19 cellular contexts compared by ENCODE assay signal in the genomic region with DNA sequence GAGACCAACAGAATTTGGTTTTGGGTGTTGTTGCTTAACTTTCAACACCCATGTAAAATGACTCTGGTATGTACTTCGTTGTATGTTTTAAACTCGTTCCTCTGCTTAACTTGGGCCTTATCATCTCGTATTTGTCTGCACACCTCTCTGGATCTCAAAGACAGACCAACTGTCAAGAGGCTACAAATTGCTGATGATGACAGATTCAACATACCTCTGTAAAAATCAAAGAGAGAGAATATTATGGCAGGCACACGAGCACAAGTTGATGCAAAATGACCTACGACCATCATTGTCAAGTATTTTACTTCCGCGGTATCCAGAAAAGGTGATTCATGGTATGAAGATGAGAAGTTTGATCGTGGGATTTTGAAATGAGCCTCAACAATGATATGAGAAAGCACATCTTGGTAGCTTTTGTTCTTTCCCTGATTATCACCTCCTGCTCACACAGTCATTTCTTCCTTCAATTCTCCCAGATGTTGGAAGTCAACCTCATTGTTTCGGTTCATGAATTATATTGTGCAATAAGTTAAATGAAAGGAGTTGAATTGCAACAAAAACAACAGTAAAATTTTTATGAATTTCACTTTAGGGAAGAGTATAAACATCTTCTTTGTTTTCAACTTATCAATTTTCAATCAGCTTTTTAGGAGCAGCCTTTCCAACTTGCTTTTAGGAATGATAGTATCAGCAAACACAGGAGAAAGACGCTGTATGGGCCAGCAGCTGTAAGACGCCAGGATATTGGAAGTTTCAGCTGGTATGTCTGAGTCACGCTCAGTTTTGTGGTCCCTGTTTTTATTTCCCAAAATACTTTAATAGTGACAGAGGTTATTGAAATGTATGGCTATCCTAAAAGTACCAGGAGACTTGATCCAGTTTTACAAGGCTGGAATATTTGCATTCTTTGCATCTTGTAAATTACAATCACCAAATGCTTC.
A peak's percentile ranks its signal among the peaks of the same experiment; 100 is the strongest.
DNase-seq lines count a peak whose midpoint lies in the region; ATAC-seq, FAIRE-seq and TF ChIP-seq lines count a peak whose summit lies in the region.
"Had no signal": no experiment of that assay in that cellular context is flagged by ENCODE, and none has a peak within 500 bp of the region (broad histone marks: within the 10 kb centered on the region; RNA-seq: fewer than 3 reads in every experiment).

No MANE protein-coding gene starts in this region.

- no peak overlapping the region for H3K27ac ChIP-seq in A549
- H3K27ac ChIP-seq in RWPE2 (ENCODE audit: poor library complexity, severe bottlenecking) = no peak overlapping the region

- H3K4me1 Mint-ChIP-seq in natural killer cell = no peaks in the 10 kb centered on the region
- H3K4me1 Mint-ChIP-seq: CD8-positive, alpha-beta memory T cell; H9 had no signal

- intact Hi-C loops in natural killer cell (cut with micrococcal nuclease) = no loop called here

- TF ChIP-seq EP300 in A549 (IDR thresholded peaks at IDR 0.05) = no peak

- no peak for TF ChIP-seq POLR2A in A549 (IDR thresholded peaks at IDR 0.05; ENCODE audit: low read length)

- in situ Hi-C loops in G401 (cut with HindIII; ENCODE audit: low sequenced_read_pairs) = no loop called here

- 28% methylated on average over 12 of the region's 12 CpGs for WGBS in A549 (ENCODE audit: missing lambda C conversion rate)

- H3K9me3 Mint-ChIP-seq in natural killer cell = peaks cover 0 to 4% of the 10 kb centered on the region in 2 donors
- H3K9me3 Mint-ChIP-seq: H9 had no signal

- H3K27ac Mint-ChIP-seq in natural killer cell = no peak overlapping the region
- H3K27ac Mint-ChIP-seq: CD8-positive, alpha-beta memory T cell; H9 had no signal

- ATAC-seq in A549 = no peak
- ATAC-seq in RWPE2 (ENCODE audit: low read depth) = peak; percentile 48; the same call in 1 of the 3 replicates
- no peak for ATAC-seq in natural killer cell
- ATAC-seq: Panc1 had no signal

- H3K9me3 ChIP-seq in A549 (no peaks in the 10 kb centered on the region), RWPE2 (ENCODE audit: severe bottlenecking) (no peaks in the 10 kb centered on the region)
- H3K9me3 ChIP-seq: BE2C, SK-N-SH had no signal

- no peaks in the 10 kb centered on the region for H3K36me3 Mint-ChIP-seq in natural killer cell
- H3K36me3 Mint-ChIP-seq: CD8-positive, alpha-beta memory T cell had no signal

- POLR2A ChIA-PET in A549 (lab: Yijun Ruan, JAX) = no interaction called here

- no peaks in the 10 kb centered on the region for H3K4me1 ChIP-seq in A549
- H3K4me1 ChIP-seq in RWPE2 (ENCODE audit: insufficient read depth, poor library complexity, severe bottlenecking) = no peaks in the 10 kb centered on the region
- H3K4me1 ChIP-seq: BE2C had no signal

- no peak for FAIRE-seq in A549 (lab: Jason Lieb, UNC)

- no peak overlapping the region for H3K4me3 ChIP-seq in A549
- no peak overlapping the region for H3K4me3 ChIP-seq in RWPE2 (ENCODE audit: severe bottlenecking)
- no peak overlapping the region for H3K4me3 ChIP-seq in fibroblast of pulmonary artery (replicated peaks; ENCODE audit: low read depth, low read length)

- no peaks in the 10 kb centered on the region for H3K36me3 ChIP-seq in RWPE2 (ENCODE audit: low read depth)
- H3K36me3 ChIP-seq: BE2C had no signal

- CTCF ChIA-PET in A549 (lab: Yijun Ruan, JAX) = no interaction called here

- no peak overlapping the region for H3K4me3 Mint-ChIP-seq in natural killer cell
- H3K4me3 Mint-ChIP-seq: CD8-positive, alpha-beta memory T cell; H9 had no signal

- no peak for TF ChIP-seq CTCF in A549 (IDR thresholded peaks at IDR 0.05)
- no peak for TF ChIP-seq CTCF in RWPE2 (IDR thresholded peaks at IDR 0.05; ENCODE audit: poor library complexity, severe bottlenecking)
- TF ChIP-seq CTCF in fibroblast of pulmonary artery (IDR thresholded peaks at IDR 0.05; ENCODE audit: low read length, missing control alignments) = no peak
- no peak for TF ChIP-seq CTCF in natural killer cell (IDR thresholded peaks at IDR 0.05)

- no peak for TF ChIP-seq RAD21 in A549 (conservative IDR thresholded peaks at IDR 0.05 in 1 of 2, IDR thresholded peaks at IDR 0.05 in 1 of 2)

- no peaks in the 10 kb centered on the region for H3K27me3 Mint-ChIP-seq in natural killer cell (ENCODE audit: low read depth in 2 of 2)

- DNase-seq in A549 (ENCODE audit: low read depth in 1 of 2, low spot score in 1 of 2) (no peak), GM04504 (ENCODE audit: low read depth) (peak; percentile 7), RWPE2 (ENCODE audit: low spot score) (no peak), fibroblast of pulmonary artery (ENCODE audit: low read depth) (peak; percentile 42), natural killer cell (no peak), G401 (ENCODE audit: low spot score) (no peak)
- DNase-seq in activated CD4-positive, alpha-beta T cell treated with anti-CD3 and anti-CD28 coated beads for 4 hours = no peak
- DNase-seq: BE2C; CD8-positive, alpha-beta memory T cell; H9; KG1; MM.1S; NCI-H1105 treated with DMSO at 0.1 percent for 48 hours; NCI-H187; NCI-H2171; NCI-H774; Right ventricle myocardium superior; SK-N-SH had no signal

- no peak overlapping the region for H3K4me2 ChIP-seq in A549
- H3K4me2 ChIP-seq: SK-N-SH had no signal

- peaks cover 3% of the 10 kb centered on the region for H3K27me3 ChIP-seq in RWPE2 (ENCODE audit: insufficient read depth, poor library complexity, severe bottlenecking)

TF ChIP-seq in A549, 52 proteins besides CTCF, POLR2A, EP300 and RAD21:
- TF ChIP-seq HOXB13 (CRISPR knock-in tag; IDR thresholded peaks at IDR 0.05; ENCODE audit: low read depth) (no peak), KDM1A (IDR thresholded peaks at IDR 0.05; ENCODE audit: low read depth) (no peak), SMC3 (IDR thresholded peaks at IDR 0.05) (no peak), MAFK (IDR thresholded peaks at IDR 0.05; ENCODE audit: partially characterized antibody) (peak; percentile 30)

Comparison
In these comparisons a context has a peak if more than half of its experiments do, and no peak if none do; other contexts are left out.
1. DNase-seq: peak in GM04504 (single experiment) and fibroblast of pulmonary artery (single experiment); none in A549 (0 of 2), RWPE2 (single experiment), natural killer cell (single experiment), G401 (single experiment) and activated CD4-positive, alpha-beta T cell treated with anti-CD3 and anti-CD28 coated beads for 4 hours (0 of 2).